Comparison of ENCODE assay signal across 9 cellular contexts in genomic region chr2:105438104-105438929, GRCh38. TPM values are rescaled to one million over a fixed set of nuclear protein-coding genes. Genes with fewer than 3 reads are reported as not detected.
A peak's percentile ranks its signal among the peaks of the same experiment; 100 is the strongest.
DNase-seq lines count a peak whose midpoint lies in the region; ATAC-seq and TF ChIP-seq lines count a peak whose summit lies in the region.
"Had no signal": no experiment of that assay in that cellular context is flagged by ENCODE, and none has a peak within 500 bp of the region (broad histone marks: within the 10 kb centered on the region; RNA-seq: fewer than 3 reads in every experiment).

No MANE protein-coding gene starts in this region.

- H3K4me2 ChIP-seq in GM23248 (ENCODE audit: unreplicated experiment), result peak overlapping the region; percentile 49

- H3K9me3 ChIP-seq in GM23248 (ENCODE audit: low read depth) (no peaks in the 10 kb centered on the region), heart left ventricle (no peaks in the 10 kb centered on the region)

- no peak for TF ChIP-seq CTCF in heart left ventricle (IDR thresholded peaks at IDR 0.05)

- no peak overlapping the region for H2AFZ ChIP-seq in GM23248

- H3K27me3 ChIP-seq in GM23248 (replicated peaks; ENCODE audit: insufficient read depth) (no peaks in the 10 kb centered on the region), heart left ventricle (no peaks in the 10 kb centered on the region)

- H3K4me3 ChIP-seq in GM23248 (no peak overlapping the region), heart left ventricle (peak overlapping the region; percentile 34 to 69 (median 55))

- no peaks in the 10 kb centered on the region for H3K9me2 ChIP-seq in GM23248 (ENCODE audit: insufficient read depth)

- H4K20me1 ChIP-seq in GM23248 (ENCODE audit: insufficient read depth), result no peaks in the 10 kb centered on the region

- 0 out of 2 replicates have a peak, but pooled peaks cover 8% of the 10 kb centered on the region for H3F3A ChIP-seq in GM23248 (ENCODE audit: insufficient read depth)

- no peak overlapping the region for H3K9ac ChIP-seq in GM23248

- intact Hi-C loops in heart left ventricle (cut with DNase I) (loop anchor here in 9 of 10 donors (1.0 to 10.0 kb wide), 9 partner anchors 48 to 79 kb away; no protein-coding TSS in a partner anchor), sciatic nerve (cut with DNase I) (no loop called here)

- H3K79me2 ChIP-seq in GM23248 (ENCODE audit: insufficient read depth), result no peaks in the 10 kb centered on the region

- 38 to 41% methylated on average over 10 of the region's 10 CpGs for WGBS in GM23248 (ENCODE audit: low coverage in 1 of 2, low lambda C conversion rate in 2 of 2, missing lambda C conversion rate in 2 of 2), 2 experiments
- 19 to 21% (median 20%) methylated on average over 9 to 10 of the region's 10 CpGs for WGBS in heart left ventricle, 4 donors

- DNase-seq in GM23248 (no peak), RPMI8226 (peak; percentile 95), heart left ventricle (peak; percentile 74 to 92 (median 84)), sciatic nerve (ENCODE audit: low spot score) (no peak), amniotic stem cell (lab: John Stamatoyannopoulos, UW) (no peak), HuH-7 (ENCODE audit: low spot score) (no peak)
- DNase-seq: effector memory CD8-positive, alpha-beta T cell had no signal

- ATAC-seq in heart left ventricle (peak; percentile 86 to 91 (median 88)), sciatic nerve (peak; percentile 68), esophagus mucosa (no peak), HG03342 (IDR thresholded peaks at IDR 0.05; ENCODE audit: unreplicated experiment) (no peak)
- ATAC-seq: effector memory CD8-positive, alpha-beta T cell had no signal

- in situ Hi-C loops in GM23248 (cut with MboI), result no loop called here

- peak; percentile 49 to 94 for TF ChIP-seq POLR2A in heart left ventricle (IDR thresholded peaks at IDR 0.05)

- H3K27ac ChIP-seq in GM23248 (no peak overlapping the region), heart left ventricle (peak overlapping the region; percentile 72 to 97 (median 90))

- H3K4me1 ChIP-seq in GM23248 (ENCODE audit: insufficient read depth) (peaks cover 8% of the 10 kb centered on the region; the same call in 1 of the 2 replicates), heart left ventricle (peaks cover 0 to 20% (median 0%) of the 10 kb centered on the region in 12 donors)

- H3K36me3 ChIP-seq in GM23248 (ENCODE audit: low read depth) (no peaks in the 10 kb centered on the region), heart left ventricle (peaks cover 0 to 12% (median 0%) of the 10 kb centered on the region in 9 donors)

RNA-seq across cellular contexts. Expression of gene FHL2, which starts 39.5 kb away (rescaled TPM):
- total RNA-seq in GM23248 (2014; rRNA removed; shearing (Covaris generic)), result 383 and 404 TPM in 2 replicates
- polyA plus RNA-seq in GM23248 (2016; fragmentation: Nextera tagmentation; extraction: Ambion mirVana) (598 and 610 TPM in 2 replicates), heart left ventricle (100 to 1,000 TPM; 669 to 913 TPM)
- total RNA-seq in heart left ventricle (1,000 to 10,000 TPM in 7 of 9 donors, 100 to 1,000 TPM in 2; 649 to 4,692 (median 1,370) TPM), sciatic nerve (208 TPM), esophagus mucosa (39.0 TPM)

Comparison
In these comparisons a context has a peak if more than half of its experiments do, and no peak if none do; other contexts are left out.
1. DNase-seq: peak in RPMI8226 (single experiment) and heart left ventricle (5 of 5); none in GM23248 (single experiment), sciatic nerve (single experiment), amniotic stem cell (single experiment) and HuH-7 (single experiment).
2. ATAC-seq: peak in heart left ventricle (4 of 4) and sciatic nerve (single experiment); none in esophagus mucosa (single experiment) and HG03342 (single experiment).